ENCODE assay signal across 1 cellular context in genomic region chr21:44867464-44867863, GRCh38.
TF ChIP-seq lines count a peak whose summit lies in the region.

No MANE protein-coding gene starts in this region.

TF ChIP-seq in SK-N-SH, 30 proteins besides CTCF, POLR2A, EP300 and RAD21 (continued from another document):
- TF ChIP-seq, protein P1, sequence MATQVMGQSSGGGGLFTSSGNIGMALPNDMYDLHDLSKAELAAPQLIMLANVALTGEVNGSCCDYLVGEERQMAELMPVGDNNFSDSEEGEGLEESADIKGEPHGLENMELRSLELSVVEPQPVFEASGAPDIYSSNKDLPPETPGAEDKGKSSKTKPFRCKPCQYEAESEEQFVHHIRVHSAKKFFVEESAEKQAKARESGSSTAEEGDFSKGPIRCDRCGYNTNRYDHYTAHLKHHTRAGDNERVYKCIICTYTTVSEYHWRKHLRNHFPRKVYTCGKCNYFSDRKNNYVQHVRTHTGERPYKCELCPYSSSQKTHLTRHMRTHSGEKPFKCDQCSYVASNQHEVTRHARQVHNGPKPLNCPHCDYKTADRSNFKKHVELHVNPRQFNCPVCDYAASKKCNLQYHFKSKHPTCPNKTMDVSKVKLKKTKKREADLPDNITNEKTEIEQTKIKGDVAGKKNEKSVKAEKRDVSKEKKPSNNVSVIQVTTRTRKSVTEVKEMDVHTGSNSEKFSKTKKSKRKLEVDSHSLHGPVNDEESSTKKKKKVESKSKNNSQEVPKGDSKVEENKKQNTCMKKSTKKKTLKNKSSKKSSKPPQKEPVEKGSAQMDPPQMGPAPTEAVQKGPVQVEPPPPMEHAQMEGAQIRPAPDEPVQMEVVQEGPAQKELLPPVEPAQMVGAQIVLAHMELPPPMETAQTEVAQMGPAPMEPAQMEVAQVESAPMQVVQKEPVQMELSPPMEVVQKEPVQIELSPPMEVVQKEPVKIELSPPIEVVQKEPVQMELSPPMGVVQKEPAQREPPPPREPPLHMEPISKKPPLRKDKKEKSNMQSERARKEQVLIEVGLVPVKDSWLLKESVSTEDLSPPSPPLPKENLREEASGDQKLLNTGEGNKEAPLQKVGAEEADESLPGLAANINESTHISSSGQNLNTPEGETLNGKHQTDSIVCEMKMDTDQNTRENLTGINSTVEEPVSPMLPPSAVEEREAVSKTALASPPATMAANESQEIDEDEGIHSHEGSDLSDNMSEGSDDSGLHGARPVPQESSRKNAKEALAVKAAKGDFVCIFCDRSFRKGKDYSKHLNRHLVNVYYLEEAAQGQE (IDR thresholded peaks at IDR 0.05; ENCODE audit: low read depth, low read length) = no peak
- TF ChIP-seq TCF12 (IDR thresholded peaks at IDR 0.05) = no peak
- TF ChIP-seq MXI1 (IDR thresholded peaks at IDR 0.05; ENCODE audit: low read depth, low read length) = no peak
- no peak for TF ChIP-seq GATA2 (CRISPR knock-in tag; IDR thresholded peaks at IDR 0.05)
- no peak for TF ChIP-seq PBX3 (IDR thresholded peaks at IDR 0.05)
- TF ChIP-seq TEAD4 (IDR thresholded peaks at IDR 0.05; ENCODE audit: borderline replicate concordance, insufficient read depth) = no peak
- TF ChIP-seq SIN3A (IDR thresholded peaks at IDR 0.05; ENCODE audit: borderline replicate concordance, low read depth, low read length) = no peak
- no peak for TF ChIP-seq MAX (IDR thresholded peaks at IDR 0.05; ENCODE audit: low read depth)
- no peak for TF ChIP-seq USF1 (IDR thresholded peaks at IDR 0.05; ENCODE audit: borderline replicate concordance, low read depth)
- TF ChIP-seq FOXJ3 (CRISPR knock-in tag; IDR thresholded peaks at IDR 0.05) = no peak
- no peak for TF ChIP-seq RFX5 (IDR thresholded peaks at IDR 0.05; ENCODE audit: low read length)
- TF ChIP-seq, protein P2, sequence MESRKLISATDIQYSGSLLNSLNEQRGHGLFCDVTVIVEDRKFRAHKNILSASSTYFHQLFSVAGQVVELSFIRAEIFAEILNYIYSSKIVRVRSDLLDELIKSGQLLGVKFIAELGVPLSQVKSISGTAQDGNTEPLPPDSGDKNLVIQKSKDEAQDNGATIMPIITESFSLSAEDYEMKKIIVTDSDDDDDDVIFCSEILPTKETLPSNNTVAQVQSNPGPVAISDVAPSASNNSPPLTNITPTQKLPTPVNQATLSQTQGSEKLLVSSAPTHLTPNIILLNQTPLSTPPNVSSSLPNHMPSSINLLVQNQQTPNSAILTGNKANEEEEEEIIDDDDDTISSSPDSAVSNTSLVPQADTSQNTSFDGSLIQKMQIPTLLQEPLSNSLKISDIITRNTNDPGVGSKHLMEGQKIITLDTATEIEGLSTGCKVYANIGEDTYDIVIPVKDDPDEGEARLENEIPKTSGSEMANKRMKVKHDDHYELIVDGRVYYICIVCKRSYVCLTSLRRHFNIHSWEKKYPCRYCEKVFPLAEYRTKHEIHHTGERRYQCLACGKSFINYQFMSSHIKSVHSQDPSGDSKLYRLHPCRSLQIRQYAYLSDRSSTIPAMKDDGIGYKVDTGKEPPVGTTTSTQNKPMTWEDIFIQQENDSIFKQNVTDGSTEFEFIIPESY (IDR thresholded peaks at IDR 0.05; ENCODE audit: borderline replicate concordance, low read depth) = no peak
- no peak for TF ChIP-seq ELF1 (IDR thresholded peaks at IDR 0.05)
- no peak for TF ChIP-seq FOSL2 (IDR thresholded peaks at IDR 0.05; ENCODE audit: borderline replicate concordance, low read depth)
- TF ChIP-seq EZH2phosphoT487 (IDR thresholded peaks at IDR 0.05; ENCODE audit: borderline replicate concordance, low read depth) = no peak
